Comparison of ENCODE assay signal across 8 cellular contexts in the genomic region with DNA sequence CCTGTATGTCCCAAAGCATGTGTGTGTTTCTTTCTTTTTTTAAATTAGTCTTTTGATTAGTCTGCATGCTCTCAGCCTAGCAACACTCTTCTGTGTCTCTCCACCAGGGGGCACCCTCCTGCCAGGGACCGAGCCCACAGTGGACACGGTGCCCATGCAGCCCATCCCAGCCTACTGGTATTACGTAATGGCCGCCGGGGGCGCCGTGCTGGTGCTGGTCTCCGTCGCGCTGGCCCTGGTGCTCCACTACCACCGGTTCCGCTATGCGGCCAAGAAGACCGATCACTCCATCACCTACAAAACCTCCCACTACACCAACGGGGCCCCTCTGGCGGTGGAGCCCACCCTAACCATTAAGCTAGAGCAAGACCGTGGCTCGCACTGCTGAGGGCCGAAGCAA.
A peak's percentile ranks its signal among the peaks of the same experiment; 100 is the strongest.
DNase-seq lines count a peak whose midpoint lies in the region; ATAC-seq, FAIRE-seq and TF ChIP-seq lines count a peak whose summit lies in the region.

No MANE protein-coding gene starts in this region.

- no peak overlapping the region for H2AFZ ChIP-seq in MM.1S (ENCODE audit: low read length)
- no peak overlapping the region for H2AFZ ChIP-seq in keratinocyte (ENCODE audit: control insufficient read depth, low read length)

- no peaks in the 10 kb centered on the region for H3K36me3 ChIP-seq in MM.1S (replicated peaks; ENCODE audit: insufficient read depth, low read length)
- no peaks in the 10 kb centered on the region for H3K36me3 ChIP-seq in ascending aorta
- H3K36me3 ChIP-seq in keratinocyte (ENCODE audit: control insufficient read depth in 2 of 2, extremely low read depth in 1 of 2, insufficient read depth in 2 of 2, low read length in 2 of 2): peaks cover 0 to 3% of the 10 kb centered on the region in 2 experiments
- no peaks in the 10 kb centered on the region for H3K36me3 ChIP-seq in testis (ENCODE audit: low read depth, missing control alignments)

- H3K27ac ChIP-seq in C4-2B (no peak overlapping the region), MM.1S (ENCODE audit: low read length) (no peak overlapping the region), ascending aorta (no peak overlapping the region), keratinocyte (ENCODE audit: control insufficient read depth, insufficient read depth, low read length) (peak overlapping the region; percentile 76), testis (no peak overlapping the region)

- no peak for TF ChIP-seq POLR2A in testis (IDR thresholded peaks at IDR 0.05)
- TF ChIP-seq POLR2A in lower leg skin (IDR thresholded peaks at IDR 0.05): no peak

- H3K79me2 ChIP-seq in MM.1S (ENCODE audit: low read length) (no peaks in the 10 kb centered on the region), keratinocyte (ENCODE audit: control insufficient read depth, insufficient read depth, low read length) (no peaks in the 10 kb centered on the region)

- H3K9ac ChIP-seq in MM.1S (ENCODE audit: low read length): no peak overlapping the region
- no peak overlapping the region for H3K9ac ChIP-seq in keratinocyte (ENCODE audit: control insufficient read depth, extremely low read depth, insufficient read depth, low read length)

- H3K4me3 ChIP-seq in MM.1S (ENCODE audit: low read length) (no peak overlapping the region), ascending aorta (no peak overlapping the region), keratinocyte (ENCODE audit: control insufficient read depth in 2 of 3, extremely low read depth in 1 of 3, insufficient read depth in 2 of 3, low read depth in 1 of 3, low read length in 3 of 3) (no peak overlapping the region), testis (no peak overlapping the region), lower leg skin (ENCODE audit: low read depth, poor library complexity, severe bottlenecking) (no peak overlapping the region)

- peaks cover 10% of the 10 kb centered on the region for H3K4me1 ChIP-seq in MM.1S (ENCODE audit: low read length)
- H3K4me1 ChIP-seq in ascending aorta: no peaks in the 10 kb centered on the region
- peaks cover 38% of the 10 kb centered on the region for H3K4me1 ChIP-seq in keratinocyte (ENCODE audit: control insufficient read depth, extremely low read depth, insufficient read depth, low read length)
- no peaks in the 10 kb centered on the region for H3K4me1 ChIP-seq in testis

- ATAC-seq in GM18867 (IDR thresholded peaks at IDR 0.05; ENCODE audit: unreplicated experiment) (peak; percentile 79), HG03342 (IDR thresholded peaks at IDR 0.05; ENCODE audit: unreplicated experiment) (no peak)

- no peak overlapping the region for H3K4me2 ChIP-seq in MM.1S (ENCODE audit: low read depth, low read length)
- no peak overlapping the region for H3K4me2 ChIP-seq in keratinocyte (ENCODE audit: control insufficient read depth, extremely low read depth, insufficient read depth, low read depth, low read length)

- peak; percentile 44 for DNase-seq in MM.1S
- no peak for DNase-seq in ascending aorta (ENCODE audit: low spot score in 2 of 2)
- DNase-seq in keratinocyte (ENCODE audit: low read depth, low spot score): no peak
- peak; percentile 77 for DNase-seq in testis
- no peak for DNase-seq in lower leg skin (ENCODE audit: low spot score in 2 of 2)

- H4K20me1 ChIP-seq in MM.1S (ENCODE audit: insufficient read depth, low read length): no peaks in the 10 kb centered on the region
- no peaks in the 10 kb centered on the region for H4K20me1 ChIP-seq in keratinocyte (ENCODE audit: control insufficient read depth, extremely low read depth, insufficient read depth, low read length)

- 50 to 58% methylated on average over 19 of the region's 19 CpGs for WGBS in testis, 2 donors
- WGBS in lower leg skin, 2 donors: 78 to 82% methylated on average over 19 of the region's 19 CpGs

- no peaks in the 10 kb centered on the region for H3K9me2 ChIP-seq in MM.1S (replicated peaks; ENCODE audit: insufficient read depth, low read length)

- H3F3A ChIP-seq in MM.1S (ENCODE audit: insufficient read depth, low read length): no peaks in the 10 kb centered on the region

- TF ChIP-seq CTCF in C4-2B (conservative IDR thresholded peaks at IDR 0.05) (peak; percentile 87), MM.1S (IDR thresholded peaks at IDR 0.05; ENCODE audit: low read length) (peak; percentile 80), ascending aorta (IDR thresholded peaks at IDR 0.05) (peak in 2 of 3 experiments; percentile 29 to 50), keratinocyte (optimal IDR thresholded peaks at IDR 0.05 in 1 of 3, IDR thresholded peaks at IDR 0.05 in 1 of 3, conservative IDR thresholded peaks at IDR 0.05 in 1 of 3; ENCODE audit: extremely low read depth in 1 of 3, insufficient read depth in 2 of 3, low read length in 3 of 3) (peak; percentile 49 to 63 (median 54)), testis (IDR thresholded peaks at IDR 0.05) (peak in 2 of 3 experiments; percentile 54 to 62), lower leg skin (IDR thresholded peaks at IDR 0.05) (no peak)

- FAIRE-seq in keratinocyte (lab: Jason Lieb, UNC): no peak

- H3K9me1 ChIP-seq in keratinocyte (ENCODE audit: control insufficient read depth, extremely low read depth, insufficient read depth, low read length): no peaks in the 10 kb centered on the region

- no peaks in the 10 kb centered on the region for H3K27me3 ChIP-seq in MM.1S (replicated peaks; ENCODE audit: insufficient read depth, low read length)
- H3K27me3 ChIP-seq in ascending aorta: no peaks in the 10 kb centered on the region
- no peaks in the 10 kb centered on the region for H3K27me3 ChIP-seq in keratinocyte (ENCODE audit: control insufficient read depth, extremely low read depth, insufficient read depth, low read length)
- no peaks in the 10 kb centered on the region for H3K27me3 ChIP-seq in testis

- intact Hi-C loops in ascending aorta (cut with DNase I): no loop called here
- intact Hi-C loops in testis (cut with DNase I; ENCODE audit: low total_unique reads): no loop called here
- intact Hi-C loops in lower leg skin (cut with DNase I; ENCODE audit: low total_unique reads): no loop called here

- dilution Hi-C loops in keratinocyte (cut with MboI; ENCODE audit: extremely low pct_ligation_motif_present, low sequenced_read_pairs): no loop called here

- H3K9me3 ChIP-seq in MM.1S (replicated peaks; ENCODE audit: insufficient read depth, low read length): no peaks in the 10 kb centered on the region
- no peaks in the 10 kb centered on the region for H3K9me3 ChIP-seq in ascending aorta
- no peaks in the 10 kb centered on the region for H3K9me3 ChIP-seq in keratinocyte (ENCODE audit: control insufficient read depth, low read depth, low read length)
- H3K9me3 ChIP-seq in testis: no peaks in the 10 kb centered on the region

Comparison
In these comparisons a context has a peak if more than half of its experiments do, and no peak if none do; other contexts are left out.
1. CTCF ChIP-seq: peak in C4-2B (single experiment), MM.1S (single experiment), ascending aorta (2 of 3), keratinocyte (3 of 3) and testis (2 of 3); none in lower leg skin (0 of 3).
2. DNase-seq: peak in MM.1S (single experiment) and testis (single experiment); none in ascending aorta (0 of 2), keratinocyte (single experiment) and lower leg skin (0 of 2).